In the genomic region with DNA sequence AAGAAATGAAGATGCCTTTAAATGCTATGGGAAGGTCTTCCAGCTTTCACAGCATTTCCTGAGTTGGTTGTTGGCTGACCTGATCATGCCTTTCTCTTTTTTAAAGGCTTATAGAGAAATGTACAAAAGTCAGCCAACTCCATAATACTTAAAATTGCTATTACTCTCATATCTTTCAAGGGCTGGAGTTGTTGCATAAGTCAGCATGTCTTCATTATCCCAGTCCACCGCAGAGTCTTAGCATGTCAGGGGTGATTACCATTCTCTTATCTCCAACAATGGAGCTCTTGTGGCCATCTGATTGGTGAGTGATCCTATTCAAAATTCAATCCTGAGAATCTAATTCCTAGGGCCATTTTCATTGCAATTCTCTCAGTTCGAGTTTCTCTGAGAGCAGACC, we compare ENCODE assay signal across 29 cellular contexts.
"Had no signal": no experiment of that assay in that cellular context is flagged by ENCODE, and none has a peak within 500 bp of the region (broad histone marks: within the 10 kb centered on the region; RNA-seq: fewer than 3 reads in every experiment).

No MANE protein-coding gene starts in this region.

- H3K9me3 Mint-ChIP-seq: activated CD4-positive, alpha-beta memory T cell treated with anti-CD3 and anti-CD28 coated beads for 36 hours; activated CD4-positive, alpha-beta T cell treated with anti-CD3 and anti-CD28 coated beads, Interleukin-2, amount 10 ng/mL, durations not matched to agents 24 days and 14 days; activated T-cell treated with anti-CD3 and anti-CD28 coated beads, Interleukin-2, amount 50 U/mL, for 24 hours; activated T-cell treated with anti-CD3 and anti-CD28 coated beads, Interleukin-2, amount 50 U/mL, for 72 hours; central memory CD8-positive, alpha-beta T cell; dendritic cell treated with granulocyte-macrophage colony-stimulating factor and Interleukin-4, amounts not matched to agents 40 ng/mL and 50 ng/mL, for 4 days; endodermal cell had no signal

- H3K27ac Mint-ChIP-seq: activated CD4-positive, alpha-beta memory T cell treated with anti-CD3 and anti-CD28 coated beads for 36 hours; activated CD4-positive, alpha-beta T cell treated with anti-CD3 and anti-CD28 coated beads for 36 hours; activated CD4-positive, alpha-beta T cell treated with anti-CD3 and anti-CD28 coated beads, Interleukin-2, amount 10 ng/mL, durations not matched to agents 24 days and 14 days; activated CD8-positive, alpha-beta memory T cell treated with anti-CD3 and anti-CD28 coated beads, Interleukin-2, amount 10 ng/mL, durations not matched to agents 7 days and 5 days; activated CD8-positive, alpha-beta T cell treated with anti-CD3 and anti-CD28 coated beads, Interleukin-2, amount 10 ng/mL, durations not matched to agents 7 days and 5 days; activated naive CD8-positive, alpha-beta T cell; activated T-cell treated with anti-CD3 and anti-CD28 coated beads, Interleukin-2, amount 50 U/mL, for 24 hours; activated T-cell treated with anti-CD3 and anti-CD28 coated beads, Interleukin-2, amount 50 U/mL, for 72 hours; dendritic cell treated with granulocyte-macrophage colony-stimulating factor and Interleukin-4, amounts not matched to agents 40 ng/mL and 50 ng/mL, for 4 days; endodermal cell had no signal

- FAIRE-seq: astrocyte, bronchial epithelial cell had no signal

- H3K36me3 Mint-ChIP-seq: activated CD4-positive, alpha-beta memory T cell treated with anti-CD3 and anti-CD28 coated beads for 36 hours; activated CD8-positive, alpha-beta memory T cell treated with anti-CD3 and anti-CD28 coated beads, Interleukin-2, amount 10 ng/mL, durations not matched to agents 7 days and 5 days; activated naive CD8-positive, alpha-beta T cell had no signal

- H3K27ac ChIP-seq: adrenal gland, brain microvascular endothelial cell, coronary artery, dorsolateral prefrontal cortex, gastroesophageal sphincter, heart right ventricle had no signal

- H3K4me1 Mint-ChIP-seq: activated CD4-positive, alpha-beta T cell treated with anti-CD3 and anti-CD28 coated beads for 36 hours; activated CD4-positive, alpha-beta T cell treated with anti-CD3 and anti-CD28 coated beads, Interleukin-2, amount 10 ng/mL, durations not matched to agents 24 days and 14 days; activated CD8-positive, alpha-beta memory T cell treated with anti-CD3 and anti-CD28 coated beads, Interleukin-2, amount 10 ng/mL, durations not matched to agents 7 days and 5 days; central memory CD8-positive, alpha-beta T cell; endodermal cell had no signal

- H3K27me3 Mint-ChIP-seq: activated CD4-positive, alpha-beta memory T cell treated with anti-CD3 and anti-CD28 coated beads for 36 hours; activated CD8-positive, alpha-beta memory T cell treated with anti-CD3 and anti-CD28 coated beads, Interleukin-2, amount 10 ng/mL, durations not matched to agents 7 days and 5 days; central memory CD8-positive, alpha-beta T cell had no signal

- H3K4me3 Mint-ChIP-seq: activated CD4-positive, alpha-beta memory T cell treated with anti-CD3 and anti-CD28 coated beads for 36 hours; activated CD4-positive, alpha-beta T cell treated with anti-CD3 and anti-CD28 coated beads for 36 hours; activated CD4-positive, alpha-beta T cell treated with anti-CD3 and anti-CD28 coated beads, Interleukin-2, amount 10 ng/mL, durations not matched to agents 24 days and 14 days; activated CD8-positive, alpha-beta memory T cell treated with anti-CD3 and anti-CD28 coated beads, Interleukin-2, amount 10 ng/mL, durations not matched to agents 7 days and 5 days; activated CD8-positive, alpha-beta T cell treated with anti-CD3 and anti-CD28 coated beads, Interleukin-2, amount 10 ng/mL, durations not matched to agents 7 days and 5 days; activated naive CD8-positive, alpha-beta T cell; activated T-cell treated with anti-CD3 and anti-CD28 coated beads, Interleukin-2, amount 50 U/mL, for 24 hours; activated T-cell treated with anti-CD3 and anti-CD28 coated beads, Interleukin-2, amount 50 U/mL, for 72 hours; central memory CD8-positive, alpha-beta T cell; dendritic cell treated with granulocyte-macrophage colony-stimulating factor and Interleukin-4, amounts not matched to agents 40 ng/mL and 50 ng/mL, for 4 days; endodermal cell had no signal

- DNase-seq: activated CD4-positive, alpha-beta memory T cell treated with anti-CD3 and anti-CD28 coated beads for 36 hours; activated CD4-positive, alpha-beta T cell treated with anti-CD3 and anti-CD28 coated beads for 36 hours; activated CD4-positive, alpha-beta T cell treated with anti-CD3 and anti-CD28 coated beads, Interleukin-2, amount 10 ng/mL, durations not matched to agents 24 days and 14 days; activated CD4-positive, CD25-positive, alpha-beta regulatory T cell; activated CD4-positive, CD25-positive, alpha-beta regulatory T cell treated with anti-CD3 and anti-CD28 coated beads, Interleukin-2, amount 50 U/mL, for 72 hours; activated CD8-positive, alpha-beta memory T cell treated with anti-CD3 and anti-CD28 coated beads, Interleukin-2, amount 10 ng/mL, durations not matched to agents 7 days and 5 days; activated CD8-positive, alpha-beta memory T cell treated with anti-CD3 and anti-CD28 coated beads, Interleukin-2, amount 50 U/mL, for 48 hours; activated CD8-positive, alpha-beta T cell treated with anti-CD3 and anti-CD28 coated beads, Interleukin-2, amount 10 ng/mL, durations not matched to agents 7 days and 5 days; activated gamma-delta T cell treated with Interleukin-2 at 50 U/mL for 16 hours; activated naive CD4-positive, alpha-beta T cell treated with anti-CD3 and anti-CD28 coated beads, Interleukin-2, amount 50 U/mL, for 16 hours; activated naive CD4-positive, alpha-beta T cell treated with Interleukin-2 at 50 U/mL for 16 hours; activated T-cell treated with anti-CD3 and anti-CD28 coated beads for 4 hours; activated T-cell treated with anti-CD3 and anti-CD28 coated beads, Interleukin-2, amount 50 U/mL, for 24 hours; activated T-cell treated with anti-CD3 and anti-CD28 coated beads, Interleukin-2, amount 50 U/mL, for 72 hours; adrenal gland; brain microvascular endothelial cell; dorsolateral prefrontal cortex; effector memory CD4-positive, alpha-beta T cell; endodermal cell; foreskin melanocyte; heart right ventricle; T-helper 2 cell had no signal
